ENCODE assay signal across 11 cellular contexts in genomic region chr5:107395632-107396350, GRCh38.
DNase-seq lines count a peak whose midpoint lies in the region; ATAC-seq lines count a peak whose summit lies in the region.
"Had no signal": no experiment of that assay in that cellular context is flagged by ENCODE, and none has a peak within 500 bp of the region (broad histone marks: within the 10 kb centered on the region; RNA-seq: fewer than 3 reads in every experiment).

No MANE protein-coding gene starts in this region.

- CTCF ChIA-PET in activated CD4-positive, alpha-beta T cell treated with anti-CD3 and anti-CD28 coated beads for 36 hours (lab: Charles Lee) = no interaction called here

- no peak overlapping the region for H3K4me3 Mint-ChIP-seq in activated CD4-positive, alpha-beta T cell treated with anti-CD3 and anti-CD28 coated beads for 36 hours
- H3K4me3 Mint-ChIP-seq: activated naive CD8-positive, alpha-beta T cell had no signal

- peaks cover 6% of the 10 kb centered on the region for H3K27me3 Mint-ChIP-seq in activated CD4-positive, alpha-beta T cell treated with anti-CD3 and anti-CD28 coated beads for 36 hours

- no peaks in the 10 kb centered on the region for H3K9me3 Mint-ChIP-seq in activated CD4-positive, alpha-beta T cell treated with anti-CD3 and anti-CD28 coated beads for 36 hours (ENCODE audit: low read depth)

- ATAC-seq in GM18907 (IDR thresholded peaks at IDR 0.05; ENCODE audit: unreplicated experiment) (peak; percentile 90), HG02610 (IDR thresholded peaks at IDR 0.05; ENCODE audit: unreplicated experiment) (peak; percentile 82), HG03520 (IDR thresholded peaks at IDR 0.05; ENCODE audit: unreplicated experiment) (peak; percentile 76)
- no peak for ATAC-seq in activated CD4-positive, alpha-beta T cell treated with anti-CD3 and anti-CD28 coated beads for 36 hours

- DNase-seq in kidney glomerular epithelial cell (lab: John Stamatoyannopoulos, UW) (peak; percentile 84), SKM-1 (lab: John Stamatoyannopoulos, UW; ENCODE audit: unreplicated experiment) (no peak), RPMI8226 (no peak), substantia nigra (lab: John Stamatoyannopoulos, UW) (no peak)
- no peak for DNase-seq in activated CD4-positive, alpha-beta T cell treated with anti-CD3 and anti-CD28 coated beads for 36 hours
- DNase-seq: NCI-H524 treated with DMSO at 0.1 percent for 48 hours, testis had no signal

- H3K27ac Mint-ChIP-seq in activated CD4-positive, alpha-beta T cell treated with anti-CD3 and anti-CD28 coated beads for 36 hours = no peak overlapping the region
- H3K27ac Mint-ChIP-seq: activated naive CD8-positive, alpha-beta T cell had no signal

- H3K4me1 Mint-ChIP-seq in activated CD4-positive, alpha-beta T cell treated with anti-CD3 and anti-CD28 coated beads for 36 hours = no peaks in the 10 kb centered on the region

- POLR2A ChIA-PET in activated CD4-positive, alpha-beta T cell treated with anti-CD3 and anti-CD28 coated beads for 36 hours (lab: Charles Lee) = no interaction called here

- intact Hi-C loops in activated CD4-positive, alpha-beta T cell treated with anti-CD3 and anti-CD28 coated beads for 36 hours (cut with DNase I, micrococcal nuclease) = no loop called here

- no peak overlapping the region for H3K27ac ChIP-seq in substantia nigra (ENCODE audit: low read depth, low read length, poor library complexity, severe bottlenecking)
- H3K27ac ChIP-seq: testis had no signal

- H3K36me3 Mint-ChIP-seq in activated CD4-positive, alpha-beta T cell treated with anti-CD3 and anti-CD28 coated beads for 36 hours (ENCODE audit: low read depth) = no peaks in the 10 kb centered on the region
- H3K36me3 Mint-ChIP-seq: activated naive CD8-positive, alpha-beta T cell had no signal
